In the genomic region with DNA sequence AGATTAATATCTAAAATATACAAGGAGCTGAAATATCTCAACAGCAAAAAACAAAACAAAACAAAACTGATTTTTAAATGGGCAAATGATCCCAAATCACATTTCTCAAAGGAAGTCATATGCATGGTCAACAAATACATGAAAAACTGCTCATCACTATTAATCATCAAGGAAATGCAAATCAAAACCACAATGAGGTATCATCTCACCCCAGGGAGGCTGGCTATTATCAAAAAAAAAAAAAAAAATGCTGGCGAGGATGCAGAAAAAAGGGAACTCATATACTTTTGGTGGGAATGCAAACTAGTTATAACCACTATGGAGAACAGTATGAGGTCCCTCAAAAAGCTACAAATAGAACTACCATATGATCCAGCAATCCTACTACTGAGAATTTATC, we compare ENCODE assay signal across 20 cellular contexts.
DNase-seq lines count a peak whose midpoint lies in the region; ATAC-seq, FAIRE-seq and TF ChIP-seq lines count a peak whose summit lies in the region.
"Had no signal": no experiment of that assay in that cellular context is flagged by ENCODE, and none has a peak within 500 bp of the region (broad histone marks: within the 10 kb centered on the region; RNA-seq: fewer than 3 reads in every experiment).

No MANE protein-coding gene starts in this region.

- no peak for TF ChIP-seq CTCF in RWPE2 (IDR thresholded peaks at IDR 0.05; ENCODE audit: poor library complexity, severe bottlenecking)
- no peak for TF ChIP-seq CTCF in fibroblast of mammary gland (conservative IDR thresholded peaks at IDR 0.05; ENCODE audit: control insufficient read depth, insufficient read depth, low read depth, low read length)
- no peak for TF ChIP-seq CTCF in GM13977 (IDR thresholded peaks at IDR 0.05; ENCODE audit: extremely low read depth, insufficient read depth, missing control alignments)

- no peak overlapping the region for H3K4me3 ChIP-seq in RWPE2 (ENCODE audit: severe bottlenecking)
- no peak overlapping the region for H3K4me3 ChIP-seq in fibroblast of mammary gland (ENCODE audit: control insufficient read depth, low read depth, low read length)
- H3K4me3 ChIP-seq: heart right ventricle, left lung, SJCRH30 had no signal

- FAIRE-seq in GM18507 (lab: Jason Lieb, UNC), result peak; percentile 84
- FAIRE-seq: HepG2 had no signal

- in situ Hi-C loops in GM13977 (cut with MboI; ENCODE audit: low pct_unique_long_range_greater_than_20kb, low sequenced_read_pairs, unreplicated experiment), result no loop called here

- no peaks in the 10 kb centered on the region for H3K36me3 ChIP-seq in RWPE2 (ENCODE audit: low read depth)
- H3K36me3 ChIP-seq: heart right ventricle, left lung, SJCRH30 had no signal

- H3K4me1 ChIP-seq in RWPE2 (ENCODE audit: insufficient read depth, poor library complexity, severe bottlenecking), result peaks cover 15% of the 10 kb centered on the region
- H3K4me1 ChIP-seq: SJCRH30 had no signal

- peak; percentile 65; the same call in 2 of the 3 replicates for ATAC-seq in RWPE2 (ENCODE audit: low read depth)
- ATAC-seq: heart right ventricle, HepG2, left lung, sciatic nerve had no signal

- H3K27me3 ChIP-seq in RWPE2 (ENCODE audit: insufficient read depth, poor library complexity, severe bottlenecking), result no peaks in the 10 kb centered on the region
- H3K27me3 ChIP-seq: heart right ventricle, left lung, SJCRH30 had no signal

- H3K9me3 ChIP-seq in RWPE2 (ENCODE audit: severe bottlenecking), result no peaks in the 10 kb centered on the region
- H3K9me3 ChIP-seq: heart right ventricle, left lung, SJCRH30 had no signal

- DNase-seq in AG08395 (ENCODE audit: low spot score) (peak; percentile 8), GM18507 (ENCODE audit: extremely low spot score, insufficient read length, low read depth) (no peak), RWPE2 (ENCODE audit: low spot score) (no peak), fibroblast of mammary gland (ENCODE audit: low read depth) (peak; percentile 85), NCI-H446 treated with DMSO at 0.1 percent for 48 hours (lab: John Stamatoyannopoulos, UW) (no peak), GM13977 (ENCODE audit: low spot score) (no peak), SKM-1 (lab: John Stamatoyannopoulos, UW; ENCODE audit: unreplicated experiment) (no peak)
- no peak for DNase-seq in activated CD4-positive, CD25-positive, alpha-beta regulatory T cell treated with anti-CD3 and anti-CD28 coated beads, Interleukin-2, amount 50 U/mL, for 72 hours
- DNase-seq: aorta; DND-41; effector CD8-positive, alpha-beta T cell; heart right ventricle; left lung; NCI-H146; NCI-H774; SJCRH30 had no signal

- peak overlapping the region; percentile 8 for H3K27ac ChIP-seq in RWPE2 (ENCODE audit: poor library complexity, severe bottlenecking)
- H3K27ac ChIP-seq: C4-2B, heart right ventricle, left lung, SJCRH30, VCaP had no signal

Comparison
In these comparisons a context has a peak if more than half of its experiments do, and no peak if none do; other contexts are left out.
1. DNase-seq: peak in AG08395 (single experiment) and fibroblast of mammary gland (single experiment); none in GM18507 (single experiment), RWPE2 (single experiment), NCI-H446 treated with DMSO at 0.1 percent for 48 hours (single experiment), GM13977 (single experiment), SKM-1 (single experiment) and activated CD4-positive, CD25-positive, alpha-beta regulatory T cell treated with anti-CD3 and anti-CD28 coated beads, Interleukin-2, amount 50 U/mL, for 72 hours (single experiment).